ENCODE assay signal across 17 cellular contexts in the genomic region with DNA sequence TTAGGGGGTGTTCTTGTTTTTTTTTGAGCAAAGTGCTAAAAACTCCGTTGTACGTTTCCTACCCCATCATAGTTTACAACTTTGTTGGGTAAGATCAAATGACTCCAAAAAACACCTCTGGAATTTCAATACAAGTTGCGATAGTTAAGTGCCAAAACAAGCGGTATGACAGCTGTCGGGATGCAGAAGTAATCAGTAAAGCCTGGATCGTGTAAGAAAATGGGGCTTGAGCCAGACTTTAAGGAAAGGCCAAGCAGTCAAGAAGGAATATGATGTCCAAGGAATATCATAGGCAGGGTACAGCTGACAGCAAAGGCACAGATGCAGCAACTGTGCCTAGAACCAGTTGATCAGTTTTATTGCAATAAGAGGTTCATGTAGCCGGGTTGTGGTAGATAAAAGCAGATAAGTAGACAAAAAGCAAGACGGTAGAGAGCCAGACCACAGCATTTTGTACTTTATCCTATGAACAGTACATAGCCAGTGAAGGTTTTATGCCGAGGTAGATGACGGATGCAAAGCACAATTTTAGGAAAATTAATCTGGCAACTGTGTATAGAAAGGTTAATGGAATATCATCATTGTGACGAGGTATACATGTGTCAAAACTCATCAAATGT. TPM values are rescaled to one million over a fixed set of nuclear protein-coding genes. Genes with fewer than 3 reads are reported as not detected.
DNase-seq lines count a peak whose midpoint lies in the region; ATAC-seq and TF ChIP-seq lines count a peak whose summit lies in the region.
"Had no signal": no experiment of that assay in that cellular context is flagged by ENCODE, and none has a peak within 500 bp of the region (broad histone marks: within the 10 kb centered on the region; RNA-seq: fewer than 3 reads in every experiment).

No MANE protein-coding gene starts in this region.

- H3K79me2 ChIP-seq in HCT116 (ENCODE audit: insufficient read depth, low read length), result peaks cover 94% of the 10 kb centered on the region

- peaks cover 10 to 32% (median 28%) of the 10 kb centered on the region in 3 donors for H3K36me3 Mint-ChIP-seq in naive thymus-derived CD8-positive, alpha-beta T cell

- peak overlapping the region in 1 of 2 experiments; percentile 32; a peak in 2 of 4 replicates for H3K4me3 ChIP-seq in HCT116 (replicated peaks in 1 of 2; ENCODE audit: low read depth in 1 of 2, low read length in 2 of 2)
- H3K4me3 ChIP-seq in Peyer's patch, result no peak overlapping the region
- no peak overlapping the region for H3K4me3 ChIP-seq in left lung
- H3K4me3 ChIP-seq: lower lobe of right lung, ovary had no signal

- no peaks in the 10 kb centered on the region for H4K20me1 ChIP-seq in HCT116 (ENCODE audit: insufficient read depth)

- TF ChIP-seq RAD21 in HCT116 (IDR thresholded peaks at IDR 0.05; ENCODE audit: low read depth), result no peak

- H3K27ac ChIP-seq in 22Rv1, result peak overlapping the region; percentile 93
- peak overlapping the region; percentile 79 for H3K27ac ChIP-seq in HCT116 (ENCODE audit: low read depth, low read length)
- H3K27ac ChIP-seq in Peyer's patch, result peak overlapping the region in 2 of 4 donors; percentile 47 to 55
- peak overlapping the region in 1 of 2 donors; percentile 49 for H3K27ac ChIP-seq in left lung
- H3K27ac ChIP-seq: lower lobe of right lung, ovary had no signal

- intact Hi-C loops in HCT116 (cut with micrococcal nuclease) (no loop called here), left lung (cut with DNase I) (no loop called here)

- H3K4me2 ChIP-seq in HCT116 (ENCODE audit: low read length), result peak overlapping the region; percentile 66

- ATAC-seq in HCT116 (no peak), GM21576 (IDR thresholded peaks at IDR 0.05; ENCODE audit: unreplicated experiment) (no peak), left lung (no peak)
- ATAC-seq in naive thymus-derived CD8-positive, alpha-beta T cell, result peak; percentile 37 to 55
- ATAC-seq: lower lobe of right lung had no signal

- RAD21 ChIA-PET in HCT116 (lab: Charles Lee; ENCODE audit: low non-redundant PET in 1 of 2, low total read pairs in 2 of 2, uncharacterized antibody in 2 of 2, unreplicated experiment in 2 of 2), result interaction anchor here in 1 of 2 experiments (0.6 kb wide), 1 partner anchor 36 kb away, joined by 3 read pairs; no protein-coding TSS in a partner anchor

- peak overlapping the region; percentile 75 to 97 (median 94) for H3K27ac Mint-ChIP-seq in naive thymus-derived CD8-positive, alpha-beta T cell

- H3K9ac ChIP-seq in HCT116 (ENCODE audit: low read length), result peak overlapping the region; percentile 40

- TF ChIP-seq CTCF in 22Rv1 (IDR thresholded peaks at IDR 0.05), result no peak
- 0 out of 6 replicates have a peak, but pooled peaks of 1 of the 3 experiments have one; percentile 2 for TF ChIP-seq CTCF in HCT116 (IDR thresholded peaks at IDR 0.05 in 2 of 3, conservative IDR thresholded peaks at IDR 0.05 in 1 of 3; ENCODE audit: borderline replicate concordance in 1 of 3, insufficient read depth in 1 of 3, low read depth in 2 of 3, low read length in 2 of 3)
- TF ChIP-seq CTCF in Peyer's patch (IDR thresholded peaks at IDR 0.05), result no peak
- no peak for TF ChIP-seq CTCF in left lung (IDR thresholded peaks at IDR 0.05)

- no peak overlapping the region for H2AFZ ChIP-seq in HCT116 (ENCODE audit: low read depth, low read length, poor library complexity, severe bottlenecking)

- no peak for TF ChIP-seq POLR2A in HCT116 (IDR thresholded peaks at IDR 0.05; ENCODE audit: borderline replicate concordance, extremely low read depth, insufficient read depth, insufficient read length)
- TF ChIP-seq POLR2A in Peyer's patch (IDR thresholded peaks at IDR 0.05), result no peak

- H3K36me3 ChIP-seq in HCT116 (ENCODE audit: control insufficient read depth in 1 of 2, insufficient read depth in 2 of 2, low read length in 2 of 2) (no peaks in the 10 kb centered on the region), Peyer's patch (no peaks in the 10 kb centered on the region), left lung (peaks cover 0 to 10% of the 10 kb centered on the region in 2 donors)
- H3K36me3 ChIP-seq: ovary had no signal

- peak overlapping the region; percentile 46 to 83 (median 70) for H3K4me3 Mint-ChIP-seq in naive thymus-derived CD8-positive, alpha-beta T cell

- no peaks in the 10 kb centered on the region for H3K9me2 ChIP-seq in HCT116 (ENCODE audit: insufficient read depth)

- H3K27me3 ChIP-seq in HCT116 (ENCODE audit: insufficient read depth, low read length) (no peaks in the 10 kb centered on the region), Peyer's patch (no peaks in the 10 kb centered on the region), left lung (no peaks in the 10 kb centered on the region)
- H3K27me3 ChIP-seq: ovary had no signal

- CTCF ChIA-PET in HCT116 (lab: Charles Lee), result no interaction called here

- H3K9me3 ChIP-seq in HCT116 (ENCODE audit: control insufficient read depth in 1 of 2, insufficient read depth in 1 of 2, low read depth in 1 of 2, low read length in 2 of 2) (no peaks in the 10 kb centered on the region), Peyer's patch (no peaks in the 10 kb centered on the region), left lung (no peaks in the 10 kb centered on the region)
- H3K9me3 ChIP-seq: lower lobe of right lung, ovary had no signal

- peaks cover 0 to 23% (median 3%) of the 10 kb centered on the region in 9 donors for H3K9me3 Mint-ChIP-seq in naive thymus-derived CD8-positive, alpha-beta T cell

- no peaks in the 10 kb centered on the region for H3K27me3 Mint-ChIP-seq in naive thymus-derived CD8-positive, alpha-beta T cell

- H3K4me1 ChIP-seq in HCT116 (ENCODE audit: control insufficient read depth in 1 of 2, insufficient read depth in 2 of 2, low read length in 2 of 2), result peaks cover 96 to 100% of the 10 kb centered on the region in 2 experiments
- H3K4me1 ChIP-seq in Peyer's patch, result peaks cover 0 to 35% (median 2%) of the 10 kb centered on the region in 4 donors
- peaks cover 4 to 24% of the 10 kb centered on the region in 2 donors for H3K4me1 ChIP-seq in left lung

- peaks cover 56 to 96% (median 94%) of the 10 kb centered on the region in 4 donors for H3K4me1 Mint-ChIP-seq in naive thymus-derived CD8-positive, alpha-beta T cell

- POLR2A ChIA-PET in HCT116 (lab: Charles Lee), result interaction anchor here (0.6 to 1.3 kb wide), 2 partner anchors 10 to 59 kb away, joined by 3 read pairs; no protein-coding TSS in a partner anchor
- POLR2A ChIA-PET in naive thymus-derived CD8-positive, alpha-beta T cell (lab: Charles Lee), result interaction anchor here (0.5 to 3.6 kb wide), 5 partner anchors 11 to 1118 kb away, joined by 3 to 17 read pairs (median 3); no protein-coding TSS in a partner anchor

- BruUV-seq in HCT116 (replicated peaks; lab: Mats Ljungman, UMichigan), result TSS peak; percentile 89

- DNase-seq in HCT116 (ENCODE audit: low read depth, low spot score) (no peak), astrocyte of the hippocampus (ENCODE audit: low read depth, low spot score) (peak; percentile 48), Peyer's patch (no peak), left lung (no peak), NCI-H1417 (lab: John Stamatoyannopoulos, UW) (no peak)
- DNase-seq in naive thymus-derived CD8-positive, alpha-beta T cell, result peak in 2 of 10 donors; percentile 16
- DNase-seq: AML-193, EL, glutamatergic neuron, HCEC 1CT, IMR-90, lower lobe of right lung, NCI-H146, NCI-H510A treated with DMSO at 0.1 percent for 48 hours, ovary had no signal

TF ChIP-seq in HCT116, 20 proteins besides CTCF, POLR2A, EP300 and RAD21:
- TF ChIP-seq ZNF274 (IDR thresholded peaks at IDR 0.05; ENCODE audit: low read depth, low read length) (no peak), POLR2AphosphoS5 (IDR thresholded peaks at IDR 0.05; ENCODE audit: low read depth, low read length) (no peak), REST (IDR thresholded peaks at IDR 0.05; ENCODE audit: low read depth) (no peak), CEBPB (IDR thresholded peaks at IDR 0.05; ENCODE audit: low read depth) (no peak; the same call in 1 of the 2 replicates), YY1 (IDR thresholded peaks at IDR 0.05; ENCODE audit: extremely low read depth, insufficient replicate concordance, low read depth, low read length) (no peak), SIN3A (IDR thresholded peaks at IDR 0.05; ENCODE audit: low read depth) (no peak), EGR1 (IDR thresholded peaks at IDR 0.05; ENCODE audit: low read depth) (no peak), SP1 (IDR thresholded peaks at IDR 0.05; ENCODE audit: low read depth) (no peak; the same call in 1 of the 2 replicates), TCF7L2 (IDR thresholded peaks at IDR 0.05; ENCODE audit: borderline replicate concordance, extremely low read depth, insufficient read depth, insufficient read length) (no peak), EZH2 (IDR thresholded peaks at IDR 0.05) (no peak), EZH2phosphoT487 (IDR thresholded peaks at IDR 0.05; ENCODE audit: borderline replicate concordance) (no peak), FOSL1 (IDR thresholded peaks at IDR 0.05; ENCODE audit: low read depth) (no peak)
TF ChIP-seq in HCT116: peak in this region for 0.

RNA-seq across cellular contexts. Expression of gene UBE2H, which starts 45.5 kb away (rescaled TPM):
- total RNA-seq in HCT116 (2021; ENCODE audit: unreplicated experiment) (117 TPM), Peyer's patch (10 to 100 TPM; 33.5 to 59.4 (median 51.4) TPM), left lung (100 to 1,000 TPM in 1 of 2 donors, 10 to 100 TPM in 1; 58.7 to 121 TPM)
- polyA plus RNA-seq in HCT116 (2012), result 52.7 and 54.2 TPM in 2 replicates
- total RNA-seq in naive thymus-derived CD8-positive, alpha-beta T cell, result 10 to 100 TPM; 46.3 to 46.7 TPM
- 10 to 100 TPM; 36.4 to 61.4 (median 52.9) TPM for polyA plus RNA-seq in naive thymus-derived CD8-positive, alpha-beta T cell

Comparison
In these comparisons a context has a peak if more than half of its experiments do, and no peak if none do; other contexts are left out.
1. ATAC-seq: peak in naive thymus-derived CD8-positive, alpha-beta T cell (2 of 2); none in HCT116 (single experiment), GM21576 (single experiment) and left lung (single experiment).